Comparison of ENCODE assay signal across 37 cellular contexts in the genomic region with DNA sequence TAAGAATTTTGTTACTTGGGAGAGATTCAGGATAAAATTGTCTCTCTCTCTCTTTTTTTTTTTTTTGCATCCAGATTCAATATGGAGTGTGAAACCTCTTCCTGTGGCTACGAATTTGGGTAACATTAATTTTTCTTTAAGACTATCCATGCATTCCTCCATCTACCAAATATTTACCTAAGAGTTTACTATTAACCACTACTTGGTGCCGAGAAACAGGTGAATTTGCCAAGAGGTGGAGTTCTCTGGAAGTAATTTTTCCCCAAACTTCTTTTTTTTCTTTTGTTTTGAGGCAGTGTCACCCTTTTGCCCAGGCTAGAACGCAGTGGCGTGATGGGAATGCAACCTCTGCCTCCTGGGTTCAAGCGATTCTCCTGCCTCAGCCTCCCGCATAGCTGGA.
DNase-seq lines count a peak whose midpoint lies in the region; ATAC-seq, FAIRE-seq and TF ChIP-seq lines count a peak whose summit lies in the region.
"Had no signal": no experiment of that assay in that cellular context is flagged by ENCODE, and none has a peak within 500 bp of the region (broad histone marks: within the 10 kb centered on the region; RNA-seq: fewer than 3 reads in every experiment).

No MANE protein-coding gene starts in this region.

- no peaks in the 10 kb centered on the region for H3K27me3 Mint-ChIP-seq in chondrocyte (ENCODE audit: low read depth)
- H3K27me3 Mint-ChIP-seq: CD4-positive, CD25-positive, alpha-beta regulatory T cell had no signal

- H3K27ac ChIP-seq in right lobe of liver: no peak overlapping the region
- H3K27ac ChIP-seq in HepG2 (ENCODE audit: extremely low read length, insufficient read depth, low read length): no peak overlapping the region
- peak overlapping the region in 2 of 4 donors; percentile 26 to 28 for H3K27ac ChIP-seq in pancreas
- no peak overlapping the region for H3K27ac ChIP-seq in trophoblast cell (ENCODE audit: low read depth, low read length)
- H3K27ac ChIP-seq: 22Rv1; A549; BLaER1; BLaER1 treated with 17β-estradiol and CSF1 and Interleukin-3, amounts not matched to agents 10 nM and 100 nM; C4-2B had no signal

- DNase-seq in right lobe of liver (no peak), HepG2 (ENCODE audit: low spot score) (no peak), left lobe of liver (ENCODE audit: low spot score) (no peak), pancreas (no peak), trophoblast cell (no peak), chondrocyte (ENCODE audit: low spot score) (no peak)
- DNase-seq: 8988T; ACHN; AML-193; BE2C; C1 segment of cervical spinal cord; Caco-2; Calu3; CD4-positive, alpha-beta memory T cell; CD4-positive, alpha-beta T cell; CD4-positive, CD25-positive, alpha-beta regulatory T cell; CD8-positive, alpha-beta memory T cell; CD8-positive, alpha-beta T cell; COR-L47; DMS 273 treated with DMSO at 0.1 percent for 48 hours; DMS153; DMS53; DMS79; DMS79 treated with DMSO at 0.1 percent for 48 hours; DND-41; EL had no signal

- CTCF ChIA-PET in HepG2 (lab: Yijun Ruan, JAX; ENCODE audit: low intra/inter-chr PET ratio, low total read pairs): no interaction called here

- H3K4me1 Mint-ChIP-seq in chondrocyte (ENCODE audit: low read depth): peaks cover 53% of the 10 kb centered on the region
- H3K4me1 Mint-ChIP-seq: B cell; CD14-positive monocyte; CD4-positive, alpha-beta memory T cell; CD4-positive, CD25-positive, alpha-beta regulatory T cell; CD8-positive, alpha-beta memory T cell had no signal

- WGBS in right lobe of liver (ENCODE audit: insufficient coverage, low coverage, low lambda C conversion rate, missing lambda C conversion rate): 59% methylated on average over 6 of the region's 6 CpGs
- 18% methylated on average over 6 of the region's 6 CpGs for WGBS in HepG2 (ENCODE audit: low lambda C conversion rate)
- 42 to 44% methylated on average over 6 of the region's 6 CpGs for WGBS in pancreas, 2 donors
- WGBS in trophoblast cell (ENCODE audit: extremely low coverage, insufficient coverage, insufficient read length): no CpG with 5 or more reads among the region's 6 CpGs

- H3K36me3 Mint-ChIP-seq in chondrocyte (ENCODE audit: low read depth): peaks cover 2% of the 10 kb centered on the region
- H3K36me3 Mint-ChIP-seq: CD14-positive monocyte; CD4-positive, alpha-beta memory T cell; CD4-positive, CD25-positive, alpha-beta regulatory T cell; CD8-positive, alpha-beta memory T cell; CD8-positive, alpha-beta T cell had no signal

- peak overlapping the region; percentile 71 for H2AK5ac ChIP-seq in trophoblast cell (ENCODE audit: low read length)

- ATAC-seq in right lobe of liver: peak; percentile 22 to 74 (median 54)
- ATAC-seq in HepG2: no peak
- ATAC-seq in left lobe of liver: peak; percentile 62
- ATAC-seq in pancreas: peak in 3 of 4 donors; percentile 17 to 46 (median 32)
- ATAC-seq in HG02759 (IDR thresholded peaks at IDR 0.05; ENCODE audit: unreplicated experiment): no peak
- no peak for ATAC-seq in GM18519 (IDR thresholded peaks at IDR 0.05; ENCODE audit: low FRiP score, unreplicated experiment)
- ATAC-seq: A549; CD8-positive, alpha-beta T cell had no signal

- peak overlapping the region; percentile 71 for H2BK120ac ChIP-seq in trophoblast cell (ENCODE audit: insufficient read depth, low read length, poor library complexity)

- BruUV-seq in HepG2 (replicated peaks; lab: Mats Ljungman, UMichigan): no TSS peak

- peaks cover 7% of the 10 kb centered on the region for H3K9me3 Mint-ChIP-seq in chondrocyte (ENCODE audit: low read depth)
- H3K9me3 Mint-ChIP-seq: CD4-positive, alpha-beta memory T cell; CD4-positive, alpha-beta T cell; CD8-positive, alpha-beta T cell had no signal

- intact Hi-C loops in right lobe of liver (cut with DNase I): no loop called here
- intact Hi-C loops in HepG2 (cut with micrococcal nuclease; ENCODE audit: unreplicated experiment): no loop called here
- intact Hi-C loops in pancreas (cut with DNase I): no loop called here

- no peaks in the 10 kb centered on the region for H4K20me1 ChIP-seq in HepG2 (ENCODE audit: insufficient read depth, low read length)
- H4K20me1 ChIP-seq: BLaER1; BLaER1 treated with 17β-estradiol and CSF1 and Interleukin-3, amounts not matched to agents 10 nM and 100 nM had no signal

- H2BK12ac ChIP-seq in trophoblast cell (ENCODE audit: low read length): peak overlapping the region; percentile 63

- H3K23ac ChIP-seq in trophoblast cell (ENCODE audit: low read length): no peak overlapping the region

- no peak overlapping the region for H3K4ac ChIP-seq in trophoblast cell (ENCODE audit: low read depth, low read length)

- no peak overlapping the region for H3K9ac ChIP-seq in HepG2 (ENCODE audit: insufficient read depth, low read depth, low read length)
- H3K9ac ChIP-seq in trophoblast cell (ENCODE audit: low read length): no peak overlapping the region
- H3K9ac ChIP-seq: BLaER1; BLaER1 treated with 17β-estradiol and CSF1 and Interleukin-3, amounts not matched to agents 10 nM and 100 nM had no signal

- TF ChIP-seq EP300 in HepG2 (IDR thresholded peaks at IDR 0.05; ENCODE audit: low read depth in 2 of 2, low read length in 2 of 2) (no peak), HepG2 (CRISPR knock-in tag; IDR thresholded peaks at IDR 0.05; ENCODE audit: borderline replicate concordance) (no peak)

- POLR2A ChIA-PET in HepG2 (lab: Yijun Ruan, JAX): no interaction called here

- H3K18ac ChIP-seq in trophoblast cell (ENCODE audit: low read length): no peak overlapping the region

- H3K4me3 ChIP-seq in right lobe of liver (no peak overlapping the region), HepG2 (replicated peaks in 1 of 3; ENCODE audit: insufficient read depth in 1 of 3, low read depth in 2 of 3, low read length in 3 of 3) (no peak overlapping the region), pancreas (no peak overlapping the region), trophoblast cell (ENCODE audit: low read depth, low read length) (no peak overlapping the region)
- H3K4me3 ChIP-seq: A549; BLaER1; BLaER1 treated with 17β-estradiol and CSF1 and Interleukin-3, amounts not matched to agents 10 nM and 100 nM had no signal

- H3K79me1 ChIP-seq in trophoblast cell (ENCODE audit: low read length): peaks cover 22% of the 10 kb centered on the region

- H2AFZ ChIP-seq in HepG2 (ENCODE audit: low read length): no peak overlapping the region
- no peak overlapping the region for H2AFZ ChIP-seq in trophoblast cell (ENCODE audit: insufficient read depth, low read length, poor library complexity)

- no peak overlapping the region for H4K12ac ChIP-seq in trophoblast cell (ENCODE audit: low read depth, low read length)

- in situ Hi-C loops in HepG2 (cut with HindIII; ENCODE audit: extremely low pct_ligation_motif_present, low pct_unique_long_range_greater_than_20kb): no loop called here

- H3K27ac Mint-ChIP-seq in chondrocyte (ENCODE audit: unreplicated experiment): no peak overlapping the region
- H3K27ac Mint-ChIP-seq: B cell; CD14-positive monocyte; CD4-positive, alpha-beta memory T cell; CD4-positive, alpha-beta T cell; CD4-positive, CD25-positive, alpha-beta regulatory T cell; CD8-positive, alpha-beta memory T cell; CD8-positive, alpha-beta T cell had no signal

- H2BK5ac ChIP-seq in trophoblast cell (ENCODE audit: low read depth, low read length, poor library complexity): no peak overlapping the region

- H3K79me2 ChIP-seq in HepG2 (ENCODE audit: insufficient read depth, low read length): no peaks in the 10 kb centered on the region
- H3K79me2 ChIP-seq in trophoblast cell (ENCODE audit: control insufficient read depth, insufficient read depth, low read length, poor library complexity): no peaks in the 10 kb centered on the region

- no peak overlapping the region for H4K8ac ChIP-seq in trophoblast cell (ENCODE audit: low read depth, low read length)

- TF ChIP-seq RAD21 in HepG2 (CRISPR knock-in tag; IDR thresholded peaks at IDR 0.05): no peak

- H3K27me3 ChIP-seq in right lobe of liver (no peaks in the 10 kb centered on the region), HepG2 (ENCODE audit: control insufficient read depth in 1 of 2, insufficient read depth in 2 of 2, low read length in 2 of 2) (no peaks in the 10 kb centered on the region), pancreas (no peaks in the 10 kb centered on the region), trophoblast cell (ENCODE audit: insufficient read depth, low read length) (no peaks in the 10 kb centered on the region)
- H3K27me3 ChIP-seq: BE2C; BLaER1; BLaER1 treated with 17β-estradiol and CSF1 and Interleukin-3, amounts not matched to agents 10 nM and 100 nM had no signal

- peaks cover 0 to 10% (median 0%) of the 10 kb centered on the region in 4 donors for H3K4me1 ChIP-seq in right lobe of liver
- H3K4me1 ChIP-seq in HepG2 (ENCODE audit: insufficient read depth, low read length): peaks cover 7% of the 10 kb centered on the region; the same call in 1 of the 2 replicates
- H3K4me1 ChIP-seq in pancreas: peaks cover 17 to 23% (median 23%) of the 10 kb centered on the region in 3 donors
- H3K4me1 ChIP-seq in trophoblast cell (ENCODE audit: control insufficient read depth in 1 of 2, insufficient read depth in 2 of 2, low read length in 2 of 2): peaks cover 8 to 10% of the 10 kb centered on the region in 2 experiments
- H3K4me1 ChIP-seq: A549, BE2C, BLaER1 had no signal

- H3K14ac ChIP-seq in trophoblast cell (ENCODE audit: low read length): no peak overlapping the region

- TF ChIP-seq POLR2A in right lobe of liver (IDR thresholded peaks at IDR 0.05): no peak
- no peak for TF ChIP-seq POLR2A in HepG2 (IDR thresholded peaks at IDR 0.05; ENCODE audit: insufficient read depth in 1 of 2, low read depth in 2 of 2, low read length in 2 of 2)

- H3K9me3 ChIP-seq in right lobe of liver: no peaks in the 10 kb centered on the region
- no peaks in the 10 kb centered on the region for H3K9me3 ChIP-seq in HepG2 (ENCODE audit: low read length)
- H3K9me3 ChIP-seq in pancreas: no peaks in the 10 kb centered on the region
- H3K9me3 ChIP-seq in trophoblast cell (ENCODE audit: insufficient read depth, low read depth, low read length): no peaks in the 10 kb centered on the region
- H3K9me3 ChIP-seq: A549, BE2C, BLaER1 had no signal

- peak overlapping the region; percentile 90 for H4K91ac ChIP-seq in trophoblast cell (ENCODE audit: low read depth, low read length)

- TF ChIP-seq CTCF in right lobe of liver (IDR thresholded peaks at IDR 0.05) (no peak), HepG2 (CRISPR knock-in tag; IDR thresholded peaks at IDR 0.05) (no peak), pancreas (IDR thresholded peaks at IDR 0.05) (no peak), chondrocyte (IDR thresholded peaks at IDR 0.05) (no peak)

- no peak overlapping the region for H3K4me3 Mint-ChIP-seq in chondrocyte (ENCODE audit: unreplicated experiment)
- H3K4me3 Mint-ChIP-seq: B cell; CD14-positive monocyte; CD4-positive, alpha-beta memory T cell; CD4-positive, alpha-beta T cell; CD4-positive, CD25-positive, alpha-beta regulatory T cell; CD8-positive, alpha-beta memory T cell; CD8-positive, alpha-beta T cell had no signal

- FAIRE-seq in HepG2 (lab: Jason Lieb, UNC): no peak
- no peak for FAIRE-seq in pancreas (lab: Jason Lieb, UNC)
- FAIRE-seq: A204.1, A549, D721Med had no signal

- H3K4me2 ChIP-seq in HepG2 (ENCODE audit: low read depth, low read length) (no peak overlapping the region), trophoblast cell (ENCODE audit: low read length) (no peak overlapping the region)
- H3K4me2 ChIP-seq: A549; BLaER1; BLaER1 treated with 17β-estradiol and CSF1 and Interleukin-3, amounts not matched to agents 10 nM and 100 nM had no signal

- H3K36me3 ChIP-seq in right lobe of liver (no peaks in the 10 kb centered on the region), HepG2 (replicated peaks in 1 of 2; ENCODE audit: control insufficient read depth in 1 of 2, insufficient read depth in 2 of 2, low read length in 2 of 2) (no peaks in the 10 kb centered on the region), pancreas (no peaks in the 10 kb centered on the region), trophoblast cell (ENCODE audit: control insufficient read depth in 1 of 2, insufficient read depth in 2 of 2, low read length in 2 of 2) (no peaks in the 10 kb centered on the region)
- H3K36me3 ChIP-seq: BE2C; BLaER1; BLaER1 treated with 17β-estradiol and CSF1 and Interleukin-3, amounts not matched to agents 10 nM and 100 nM had no signal

Comparison
In these comparisons a context has a peak if more than half of its experiments do, and no peak if none do; other contexts are left out.
1. ATAC-seq: peak in right lobe of liver (4 of 4), left lobe of liver (single experiment) and pancreas (3 of 4); none in HepG2 (single experiment), HG02759 (single experiment) and GM18519 (single experiment).